8 cellular contexts compared by ENCODE assay signal in genomic region chr9:21964925-21965385, GRCh38. TPM values are rescaled to one million over a fixed set of nuclear protein-coding genes. Genes with fewer than 3 reads are reported as not detected.
DNase-seq lines count a peak whose midpoint lies in the region; ATAC-seq and TF ChIP-seq lines count a peak whose summit lies in the region.

No MANE protein-coding gene starts in this region.

- H3K4me3 ChIP-seq in AG10803 (ENCODE audit: low read length) (peak overlapping the region; percentile 52), iPS-18c (ENCODE audit: insufficient read depth, low read depth, low read length) (peak overlapping the region; percentile 21; the same call in 1 of the 2 replicates)

- peaks cover 8% of the 10 kb centered on the region for H3K36me3 Mint-ChIP-seq in activated naive CD4-positive, alpha-beta T cell treated with anti-CD3 and anti-CD28 coated beads for 36 hours (ENCODE audit: low read depth)

- no peak for TF ChIP-seq CTCF in AG10803 (conservative IDR thresholded peaks at IDR 0.05; ENCODE audit: low read length)

- intact Hi-C loops in activated naive CD4-positive, alpha-beta T cell treated with anti-CD3 and anti-CD28 coated beads for 36 hours (cut with micrococcal nuclease) = loop anchor here (1.0 to 5.0 kb wide), 5 partner anchors 30 to 1118 kb away; no protein-coding TSS in a partner anchor

- H3K27ac Mint-ChIP-seq in activated naive CD4-positive, alpha-beta T cell treated with anti-CD3 and anti-CD28 coated beads for 36 hours = no peak overlapping the region

- peak; percentile 55 for ATAC-seq in GM19463 (IDR thresholded peaks at IDR 0.05; ENCODE audit: unreplicated experiment)

- H3K4me3 Mint-ChIP-seq in activated naive CD4-positive, alpha-beta T cell treated with anti-CD3 and anti-CD28 coated beads for 36 hours = peak overlapping the region; percentile 51

- no peaks in the 10 kb centered on the region for H3K9me3 ChIP-seq in iPS-18c (ENCODE audit: control insufficient read depth, insufficient read depth, low read length)

- H3K9me3 Mint-ChIP-seq in activated naive CD4-positive, alpha-beta T cell treated with anti-CD3 and anti-CD28 coated beads for 36 hours = peaks cover 7% of the 10 kb centered on the region

- H3K4me1 Mint-ChIP-seq in activated naive CD4-positive, alpha-beta T cell treated with anti-CD3 and anti-CD28 coated beads for 36 hours (ENCODE audit: low read depth) = peaks cover 17% of the 10 kb centered on the region

- DNase-seq in AG10803 (ENCODE audit: low read depth) (peak; percentile 45), HK-2 (ENCODE audit: unreplicated experiment) (peak; percentile 43), NCI-H345 treated with DMSO at 0.1 percent for 48 hours (lab: John Stamatoyannopoulos, UW; ENCODE audit: unreplicated experiment) (no peak), H4 (ENCODE audit: low spot score) (no peak)
- peak; percentile 67 for DNase-seq in activated naive CD4-positive, alpha-beta T cell treated with anti-CD3 and anti-CD28 coated beads for 36 hours
- DNase-seq in stimulated activated CD4-positive, alpha-beta T cell treated with anti-CD3 and anti-CD28 coated beads, Interleukin-1b, Interleukin-23, amount 100 ng/mL, for 48 hours = peak; percentile 45

- CTCF ChIA-PET in activated naive CD4-positive, alpha-beta T cell treated with anti-CD3 and anti-CD28 coated beads for 36 hours (lab: Charles Lee) = no interaction called here

- H3K27me3 Mint-ChIP-seq in activated naive CD4-positive, alpha-beta T cell treated with anti-CD3 and anti-CD28 coated beads for 36 hours (ENCODE audit: low read depth) = peaks cover 84% of the 10 kb centered on the region

RNA-seq across cellular contexts. Expression of gene CDKN2A, which starts 29.2 kb away (rescaled TPM):
- total RNA-seq in activated naive CD4-positive, alpha-beta T cell treated with anti-CD3 and anti-CD28 coated beads for 36 hours = under 1 TPM; 0.57 to 0.89 TPM
- total RNA-seq in H4 (2014; rRNA removed; shearing (Covaris generic)) = 0.39 and 0.68 TPM in 2 replicates

RNA-seq across cellular contexts. Expression of gene CDKN2B-AS1, which starts 29.6 kb away (rescaled TPM):
- total RNA-seq in activated naive CD4-positive, alpha-beta T cell treated with anti-CD3 and anti-CD28 coated beads for 36 hours = under 1 TPM in 1 of 2 experiments, not detected in 1; 0.24 TPM
- total RNA-seq in H4 (2014; rRNA removed; shearing (Covaris generic)) = not detected in 2 replicates

RNA-seq across cellular contexts. Expression of gene CDKN2B, which starts 44.1 kb away (rescaled TPM):
- not detected for total RNA-seq in activated naive CD4-positive, alpha-beta T cell treated with anti-CD3 and anti-CD28 coated beads for 36 hours
- not detected in 2 replicates for total RNA-seq in H4 (2014; rRNA removed; shearing (Covaris generic))

Comparison
In these comparisons a context has a peak if more than half of its experiments do, and no peak if none do; other contexts are left out.
1. DNase-seq: peak in AG10803 (single experiment), HK-2 (single experiment), activated naive CD4-positive, alpha-beta T cell treated with anti-CD3 and anti-CD28 coated beads for 36 hours (single experiment) and stimulated activated CD4-positive, alpha-beta T cell treated with anti-CD3 and anti-CD28 coated beads, Interleukin-1b, Interleukin-23, amount 100 ng/mL, for 48 hours (single experiment); none in NCI-H345 treated with DMSO at 0.1 percent for 48 hours (single experiment) and H4 (single experiment).